Comparison of ENCODE assay signal across 8 cellular contexts in genomic region chr1:42765832-42766722, GRCh38. TPM values are rescaled to one million over a fixed set of nuclear protein-coding genes. Genes with fewer than 3 reads are reported as not detected.
DNase-seq lines count a peak whose midpoint lies in the region; ATAC-seq and TF ChIP-seq lines count a peak whose summit lies in the region.

No MANE protein-coding gene starts in this region.

- H3K27ac ChIP-seq in angular gyrus (ENCODE audit: low read depth, low read length), result peak overlapping the region; percentile 82
- H3K27ac ChIP-seq in gastrocnemius medialis, result peak overlapping the region; percentile 88 to 96 (median 94)

- H3K9ac ChIP-seq in iPS-15b (ENCODE audit: low read depth, low read length), result peak overlapping the region; percentile 77

- H3K4me1 ChIP-seq in iPS-15b (ENCODE audit: control insufficient read depth, insufficient read depth, low read length), result peaks cover 6% of the 10 kb centered on the region
- H3K4me1 ChIP-seq in gastrocnemius medialis, result peaks cover 32 to 34% of the 10 kb centered on the region in 2 donors

- DNase-seq in Daoy (ENCODE audit: low read depth) (peak; percentile 88), HuH-7 (ENCODE audit: low spot score) (peak; percentile 73), RPMI7951 (ENCODE audit: low read depth) (peak; percentile 85), gastrocnemius medialis (no peak), 8988T (no peak)

- H3K27me3 ChIP-seq in iPS-15b (ENCODE audit: control insufficient read depth, insufficient read depth, low read length), result no peaks in the 10 kb centered on the region
- no peaks in the 10 kb centered on the region for H3K27me3 ChIP-seq in gastrocnemius medialis

- intact Hi-C loops in gastrocnemius medialis (cut with DNase I; ENCODE audit: low total_unique reads), result loop anchor here (2.0 to 10.0 kb wide), 5 partner anchors 84 to 431 kb away; partner anchors contain the start of genes CCDC30, CFAP57, EBNA1BP2 and FOXJ3

- peak; percentile 28 for ATAC-seq in GM21529 (IDR thresholded peaks at IDR 0.05; ENCODE audit: unreplicated experiment)
- peak; percentile 21 to 29 for ATAC-seq in gastrocnemius medialis

- H3K4me3 ChIP-seq in iPS-15b (ENCODE audit: low read depth, low read length), result peak overlapping the region; percentile 98
- peak overlapping the region; percentile 75 to 99 (median 91) for H3K4me3 ChIP-seq in gastrocnemius medialis

- in situ Hi-C loops in gastrocnemius medialis (cut with MboI; ENCODE audit: low sequenced_read_pairs in 4 of 4), result loop anchor here in 2 of 4 donors (10.0 to 25.0 kb wide), 3 partner anchors 81 to 429 kb away; partner anchors contain the start of genes FOXJ3 (in 1 of the 2) and YBX1 (in 1 of the 2)

- no peak for TF ChIP-seq POLR2A in gastrocnemius medialis (IDR thresholded peaks at IDR 0.05)

- TF ChIP-seq CTCF in gastrocnemius medialis (IDR thresholded peaks at IDR 0.05 in 4 of 5, conservative IDR thresholded peaks at IDR 0.05 in 1 of 5), result peak; percentile 10 to 43 (median 41)

- no peaks in the 10 kb centered on the region for H3K9me3 ChIP-seq in iPS-15b (ENCODE audit: control insufficient read depth, insufficient read depth, low read length)
- no peaks in the 10 kb centered on the region for H3K9me3 ChIP-seq in gastrocnemius medialis

- H3K36me3 ChIP-seq in iPS-15b (ENCODE audit: control insufficient read depth, insufficient read depth, low read length) (no peaks in the 10 kb centered on the region), gastrocnemius medialis (no peaks in the 10 kb centered on the region)

RNA-seq across cellular contexts. Expression of gene P3H1, which starts 0.8 kb away (rescaled TPM):
- total RNA-seq in Daoy (2014; rRNA removed; shearing (Covaris generic)), result 71.9 and 75.6 TPM in 2 replicates
- 111 and 120 TPM in 2 replicates for total RNA-seq in RPMI7951 (2014; rRNA removed; shearing (Covaris generic))
- total RNA-seq in gastrocnemius medialis, result 1 to 10 TPM; 3.0 to 7.0 (median 5.6) TPM

RNA-seq across cellular contexts. Expression of gene C1orf50, which starts 1.0 kb away (rescaled TPM):
- 2.5 and 3.1 TPM in 2 replicates for total RNA-seq in Daoy (2014; rRNA removed; shearing (Covaris generic))
- 2.5 and 3.1 TPM in 2 replicates for total RNA-seq in RPMI7951 (2014; rRNA removed; shearing (Covaris generic))
- total RNA-seq in gastrocnemius medialis, result 10 to 100 TPM in 1 of 4 donors, 1 to 10 TPM in 3; 2.8 to 14.7 (median 5.4) TPM

RNA-seq across cellular contexts. Expression of gene TMEM269, which starts 18.7 kb away (rescaled TPM):
- 0.03 TPM in 1 of 2 replicates, not detected in the other for total RNA-seq in Daoy (2014; rRNA removed; shearing (Covaris generic))
- not detected in 2 replicates for total RNA-seq in RPMI7951 (2014; rRNA removed; shearing (Covaris generic))
- total RNA-seq in gastrocnemius medialis, result under 1 TPM in 2 of 4 donors, not detected in 2; 0.19 to 0.25 TPM

RNA-seq across cellular contexts. Expression of gene CLDN19, which starts 26.0 kb away (rescaled TPM):
- not detected in 2 replicates for total RNA-seq in Daoy (2014; rRNA removed; shearing (Covaris generic))
- total RNA-seq in RPMI7951 (2014; rRNA removed; shearing (Covaris generic)), result not detected in 2 replicates
- under 1 TPM in 2 of 4 donors, not detected in 2; 0.20 to 0.59 TPM for total RNA-seq in gastrocnemius medialis

RNA-seq across cellular contexts. Expression of gene ERMAP, which starts 50.8 kb away (rescaled TPM):
- total RNA-seq in Daoy (2014; rRNA removed; shearing (Covaris generic)), result 12.3 and 12.8 TPM in 2 replicates
- total RNA-seq in RPMI7951 (2014; rRNA removed; shearing (Covaris generic)), result 7.6 and 11.1 TPM in 2 replicates
- total RNA-seq in gastrocnemius medialis, result 1 to 10 TPM; 1.4 to 6.5 (median 3.9) TPM

Comparison
In these comparisons a context has a peak if more than half of its experiments do, and no peak if none do; other contexts are left out.
1. DNase-seq: peak in Daoy (single experiment), HuH-7 (single experiment) and RPMI7951 (single experiment); none in gastrocnemius medialis (0 of 2) and 8988T (single experiment).